ENCODE assay signal across 9 cellular contexts in genomic region chr5:6766558-6767191, GRCh38. TPM values are rescaled to one million over a fixed set of nuclear protein-coding genes. Genes with fewer than 3 reads are reported as not detected.
DNase-seq lines count a peak whose midpoint lies in the region; ATAC-seq and TF ChIP-seq lines count a peak whose summit lies in the region.
"Had no signal": no experiment of that assay in that cellular context is flagged by ENCODE, and none has a peak within 500 bp of the region (broad histone marks: within the 10 kb centered on the region; RNA-seq: fewer than 3 reads in every experiment).

No MANE protein-coding gene starts in this region.

- TF ChIP-seq CTCF in PC-9 (conservative IDR thresholded peaks at IDR 0.05) = no peak
- no peak for TF ChIP-seq CTCF in adrenal gland (IDR thresholded peaks at IDR 0.05)

- WGBS in adrenal gland, 4 donors = 30 to 53% (median 41%) methylated on average over 6 to 15 of the region's 15 CpGs

- H3K27me3 ChIP-seq in PC-9 (ENCODE audit: insufficient read depth, low read depth) = no peaks in the 10 kb centered on the region
- no peaks in the 10 kb centered on the region for H3K27me3 ChIP-seq in adrenal gland
- H3K27me3 ChIP-seq: ovary had no signal

- peak; percentile 80 for DNase-seq in ELR (ENCODE audit: low read depth)
- peak; percentile 96 for DNase-seq in HT1080 (ENCODE audit: low read depth)
- DNase-seq in PC-9 = peak; percentile 99 to 100
- peak; percentile 93 to 97 (median 96) for DNase-seq in adrenal gland
- peak; percentile 66 for DNase-seq in hepatic stellate cell (ENCODE audit: low spot score)
- DNase-seq in stimulated activated CD4-positive, alpha-beta T cell treated with anti-CD3 and anti-CD28 coated beads, Interleukin-15, amount 100 ng/mL, for 24 hours = peak; percentile 56
- no peak for DNase-seq in HuH-7 (ENCODE audit: low spot score)

- no peaks in the 10 kb centered on the region for H3K9me2 ChIP-seq in PC-9 (ENCODE audit: insufficient read depth)

- peak overlapping the region; percentile 12; the same call in 1 of the 2 replicates for H3K4me3 ChIP-seq in PC-9
- H3K4me3 ChIP-seq in adrenal gland = peak overlapping the region in 1 of 4 donors; percentile 7
- H3K4me3 ChIP-seq: ovary had no signal

- POLR2A ChIA-PET in PC-9 (lab: Charles Lee; ENCODE audit: unreplicated experiment) = interaction anchor here (0.7 kb wide), 1 partner anchor 403 kb away, joined by 5 read pairs; no protein-coding TSS in a partner anchor

- H3K36me3 ChIP-seq in PC-9 (ENCODE audit: low read depth) (no peaks in the 10 kb centered on the region), adrenal gland (replicated peaks in 1 of 2) (no peaks in the 10 kb centered on the region)
- H3K36me3 ChIP-seq: ovary had no signal

- peaks cover 29% of the 10 kb centered on the region for H3K4me1 ChIP-seq in PC-9 (replicated peaks; ENCODE audit: insufficient read depth)
- H3K4me1 ChIP-seq in adrenal gland (replicated peaks in 1 of 2) = peaks cover 4 to 14% of the 10 kb centered on the region in 2 donors

- no peaks in the 10 kb centered on the region for H4K20me1 ChIP-seq in PC-9 (ENCODE audit: insufficient read depth)

- intact Hi-C loops in PC-9 (cut with micrococcal nuclease; ENCODE audit: unreplicated experiment) (loop anchor here (1.0 to 10.0 kb wide), 11 partner anchors 54 to 1091 kb away; partner anchors contain the start of genes MED10 and TENT4A), adrenal gland (cut with DNase I) (loop anchor here in 1 of 2 donors (5.0 to 10.0 kb wide), 2 partner anchors 628 to 981 kb away; partner anchors contain the start of gene ADCY2)

- H3K27ac ChIP-seq in PC-9 (peak overlapping the region; percentile 62), adrenal gland (peak overlapping the region in 3 of 5 donors; percentile 28 to 72 (median 34))
- H3K27ac ChIP-seq: ovary had no signal

- peak overlapping the region; percentile 71 for H3K4me2 ChIP-seq in PC-9

- no peaks in the 10 kb centered on the region for H3K9me3 ChIP-seq in PC-9 (ENCODE audit: insufficient read depth, low read depth)
- H3K9me3 ChIP-seq in adrenal gland (replicated peaks in 1 of 3) = no peaks in the 10 kb centered on the region
- H3K9me3 ChIP-seq: ovary had no signal

- H2AFZ ChIP-seq in PC-9 = peak overlapping the region; percentile 18

- TF ChIP-seq POLR2A in adrenal gland (IDR thresholded peaks at IDR 0.05) = no peak

- no peaks in the 10 kb centered on the region for H3K79me2 ChIP-seq in PC-9 (ENCODE audit: low read depth)

- CTCF ChIA-PET in PC-9 (lab: Charles Lee) = interaction anchor here (0.7 to 0.8 kb wide), 4 partner anchors 9 to 987 kb away, joined by 3 to 7 read pairs (median 3); no protein-coding TSS in a partner anchor

- no peak for ATAC-seq in HG03280 (IDR thresholded peaks at IDR 0.05; ENCODE audit: unreplicated experiment)

- BruUV-seq in PC-9 (replicated peaks; lab: Mats Ljungman, UMichigan) = no TSS peak

- H3F3A ChIP-seq in PC-9 (ENCODE audit: insufficient read depth, low read depth) = peaks cover 28% of the 10 kb centered on the region

RNA-seq across cellular contexts. Expression of gene TENT4A, which starts 53.4 kb away (rescaled TPM):
- 16.5 and 23.0 TPM in 2 replicates for total RNA-seq in HT1080 (2014; rRNA removed; shearing (Covaris generic))
- 22.0 and 26.9 TPM in 2 replicates for polyA plus RNA-seq in HT1080 (2015; cell fraction: cytosol; rRNA removed)
- polyA plus RNA-seq in HT1080 (2015; cell fraction: nucleus; rRNA removed) = 61.4 and 71.2 TPM in 2 replicates
- total RNA-seq in PC-9 (2021) (72.8 and 84.8 TPM in 2 replicates), adrenal gland (10 to 100 TPM in 7 of 8 donors, 1 to 10 TPM in 1; 9.5 to 24.4 (median 15.5) TPM)
- polyA plus RNA-seq in adrenal gland = 10 to 100 TPM in 2 of 3 donors, 1 to 10 TPM in 1; 9.9 to 16.8 (median 15.4) TPM
